In genomic region chr3:49721861-49722781, GRCh38 we compare ENCODE assay signal across 10 cellular contexts. TPM values are rescaled to one million over a fixed set of nuclear protein-coding genes. Genes with fewer than 3 reads are reported as not detected.
A peak's percentile ranks its signal among the peaks of the same experiment; 100 is the strongest.
DNase-seq lines count a peak whose midpoint lies in the region; ATAC-seq, FAIRE-seq and TF ChIP-seq lines count a peak whose summit lies in the region.
"Had no signal": no experiment of that assay in that cellular context is flagged by ENCODE, and none has a peak within 500 bp of the region (broad histone marks: within the 10 kb centered on the region; RNA-seq: fewer than 3 reads in every experiment).

No MANE protein-coding gene starts in this region.

- POLR2A ChIA-PET in GM12878 (lab: Charles Lee), result interaction anchor here (0.6 to 1.1 kb wide), 2 partner anchors 15 to 23 kb away, joined by 3 to 4 read pairs; no protein-coding TSS in a partner anchor

- H3K9me3 ChIP-seq in GM12878 (replicated peaks; ENCODE audit: control insufficient read depth, insufficient read depth, low read length), result no peaks in the 10 kb centered on the region; the same call in 2 of the 3 replicates

- no peak for TF ChIP-seq CTCF in GM12878 (IDR thresholded peaks at IDR 0.05 in 2 of 3, conservative IDR thresholded peaks at IDR 0.05 in 1 of 3; ENCODE audit: control insufficient read depth in 2 of 3, extremely low read depth in 1 of 3, insufficient read depth in 1 of 3, low read depth in 3 of 3, low read length in 3 of 3)

- peak overlapping the region; percentile 77 for H3K4me2 ChIP-seq in GM12878 (ENCODE audit: control insufficient read depth, insufficient read depth)

- TF ChIP-seq RAD21 in GM12878 (IDR thresholded peaks at IDR 0.05; ENCODE audit: insufficient read depth, low read depth, low read length), result no peak

- SMC1A ChIA-PET in GM12878 (lab: Charles Lee; ENCODE audit: uncharacterized antibody, unreplicated experiment), result interaction anchor here (0.6 kb wide), 1 partner anchor 17 kb away, joined by 3 read pairs; no protein-coding TSS in a partner anchor

- 91% methylated on average over 25 of the region's 28 CpGs for WGBS in GM12878 (ENCODE audit: insufficient coverage, insufficient replicate concordance, low lambda C conversion rate, missing lambda C conversion rate)

- no peaks in the 10 kb centered on the region for H4K20me1 ChIP-seq in GM12878 (ENCODE audit: control insufficient read depth, insufficient read depth)

- in situ Hi-C loops in GM12878 (cut with MboI), result no loop called here

- no peaks in the 10 kb centered on the region for H3K27me3 ChIP-seq in GM12878 (replicated peaks in 1 of 2; ENCODE audit: control insufficient read depth in 2 of 2, insufficient read depth in 2 of 2, low read length in 1 of 2)
- H3K27me3 ChIP-seq: cardiac muscle cell had no signal

- no peak for DNase-seq in stimulated activated naive CD8-positive, alpha-beta T cell treated with anti-CD3 and anti-CD28 coated beads, Interleukin-15, Interleukin-2, amounts not matched to agents 100 U/mL and 50 U/mL, for 24 hours
- DNase-seq in GM12878 (ENCODE audit: low read depth, low spot score) (no peak), mesenteric fat pad (ENCODE audit: low spot score) (peak; percentile 82), mucosa of gallbladder (ENCODE audit: low spot score) (no peak), NCI-H1105 treated with DMSO at 0.1 percent for 48 hours (lab: John Stamatoyannopoulos, UW) (no peak), Kasumi-1 (lab: John Stamatoyannopoulos, UW) (no peak)

- peak overlapping the region; percentile 87 for H3K4me3 ChIP-seq in GM12878

- intact Hi-C loops in GM12878 (cut with micrococcal nuclease; ENCODE audit: unreplicated experiment), result loop anchor here (5.0 kb wide), 2 partner anchors 65 to 115 kb away; partner anchors contain the start of gene IP6K1

- TF ChIP-seq POLR2A in GM12878 (IDR thresholded peaks at IDR 0.05; ENCODE audit: low read depth, low read length), result peak; percentile 63

- H3K79me2 ChIP-seq in GM12878 (ENCODE audit: control insufficient read depth, insufficient read depth, low read length), result peaks cover 20% of the 10 kb centered on the region

- FAIRE-seq in GM12878 (lab: Jason Lieb, UNC), result no peak

- no peaks in the 10 kb centered on the region for H3K9me3 Mint-ChIP-seq in stimulated activated naive CD8-positive, alpha-beta T cell treated with anti-CD3 and anti-CD28 coated beads, Interleukin-15, Interleukin-2, amounts not matched to agents 100 ng/mL and 50 ng/mL, for 24 hours

- H3K4me1 ChIP-seq in GM12878 (ENCODE audit: control insufficient read depth, insufficient read depth, low read length), result peaks cover 21% of the 10 kb centered on the region

- no peak for ATAC-seq in stimulated activated naive CD8-positive, alpha-beta T cell treated with anti-CD3 and anti-CD28 coated beads, Interleukin-15, Interleukin-2, amounts not matched to agents 100 U/mL and 50 U/mL, for 24 hours
- ATAC-seq in GM12878, result no peak
- ATAC-seq in HG03354 (IDR thresholded peaks at IDR 0.05; ENCODE audit: poor library complexity, severe bottlenecking, unreplicated experiment), result no peak
- ATAC-seq: right cardiac atrium had no signal

- CTCF ChIA-PET in GM12878 (lab: Yijun Ruan, JAX), result interaction anchor here (0.9 kb wide), 1 partner anchor 182 kb away, joined by 4 read pairs; no protein-coding TSS in a partner anchor

- peaks cover 3 to 16% of the 10 kb centered on the region in 2 experiments; a peak in 3 of 4 replicates for H3K36me3 ChIP-seq in GM12878 (ENCODE audit: control insufficient read depth in 2 of 2, insufficient read depth in 2 of 2, low read length in 1 of 2)

- peak overlapping the region; percentile 94 for H3K4me3 Mint-ChIP-seq in stimulated activated naive CD8-positive, alpha-beta T cell treated with anti-CD3 and anti-CD28 coated beads, Interleukin-15, Interleukin-2, amounts not matched to agents 100 ng/mL and 50 ng/mL, for 24 hours

- TF ChIP-seq EP300 in GM12878 (IDR thresholded peaks at IDR 0.05; ENCODE audit: borderline replicate concordance in 1 of 2, control insufficient read depth in 1 of 2, low read depth in 2 of 2, low read length in 2 of 2), result no peak

- peak overlapping the region; percentile 97 for H3K27ac Mint-ChIP-seq in stimulated activated naive CD8-positive, alpha-beta T cell treated with anti-CD3 and anti-CD28 coated beads, Interleukin-15, Interleukin-2, amounts not matched to agents 100 ng/mL and 50 ng/mL, for 24 hours

- peak overlapping the region; percentile 93; the same call in 1 of the 2 replicates for H3K27ac ChIP-seq in GM12878 (ENCODE audit: control insufficient read depth, insufficient read depth)

- H3K4me1 Mint-ChIP-seq in stimulated activated naive CD8-positive, alpha-beta T cell treated with anti-CD3 and anti-CD28 coated beads, Interleukin-15, Interleukin-2, amounts not matched to agents 100 ng/mL and 50 ng/mL, for 24 hours (ENCODE audit: low read depth), result peaks cover 45% of the 10 kb centered on the region

- no TSS peak for BruUV-seq in GM12878 (replicated peaks; lab: Mats Ljungman, UMichigan)

- H3K9ac ChIP-seq in GM12878 (ENCODE audit: control insufficient read depth, insufficient read depth, low read length), result peak overlapping the region; percentile 100

- RAD21 ChIA-PET in GM12878 (lab: Charles Lee; ENCODE audit: unreplicated experiment), result no interaction called here

- H2AFZ ChIP-seq in GM12878 (ENCODE audit: control insufficient read depth, low read depth, low read length), result no peak overlapping the region

- peaks cover 17% of the 10 kb centered on the region for H3K36me3 Mint-ChIP-seq in stimulated activated naive CD8-positive, alpha-beta T cell treated with anti-CD3 and anti-CD28 coated beads, Interleukin-15, Interleukin-2, amounts not matched to agents 100 ng/mL and 50 ng/mL, for 24 hours (ENCODE audit: low read depth)

- H3K27me3 Mint-ChIP-seq in stimulated activated naive CD8-positive, alpha-beta T cell treated with anti-CD3 and anti-CD28 coated beads, Interleukin-15, Interleukin-2, amounts not matched to agents 100 ng/mL and 50 ng/mL, for 24 hours, result no peaks in the 10 kb centered on the region

RNA-seq across cellular contexts. Expression of gene GMPPB, which starts 1.6 kb away (rescaled TPM):
- total RNA-seq in GM12878 (2013; cell fraction: nucleolus; rRNA removed), result 27.3 and 30.3 TPM in 2 replicates
- total RNA-seq in GM12878 (2014; rRNA removed) (39.1 and 44.3 TPM in 2 replicates), GM12878 (2014; rRNA removed; fragmentation: Illumina TruSeq; extraction: Trizol) (11.3 and 11.7 TPM in 2 replicates), GM12878 (2021) (45.6 and 46.1 TPM in 2 replicates), mesenteric fat pad (45.4 TPM), mucosa of gallbladder (51.9 TPM)
- polyA plus RNA-seq in GM12878 (2011; ENCODE audit: low read depth), result 11.1 TPM
- polyA plus RNA-seq in GM12878 (2011; rRNA removed) (5.7 and 13.4 TPM in 2 replicates), GM12878 (2014; fragmentation: Illumina TruSeq; extraction: Trizol) (4.7 and 13.3 TPM in 2 replicates), GM12878 (2014; fragmentation: Nextera tagmentation; extraction: Ambion mirVana) (1 to 10 TPM; 2.3 to 8.7 TPM), GM12878 (2014; rRNA removed) (33.2 and 40.3 TPM in 2 replicates), GM12878 (2016; fragmentation: Nextera tagmentation; extraction: Ambion mirVana) (10 to 100 TPM; 73.2 to 99.5 TPM)
- 13.9 and 18.8 TPM in 2 replicates for polyA plus RNA-seq in GM12878 (2011; cell fraction: cytosol; rRNA removed)
- 26.9 and 29.1 TPM in 2 replicates for polyA plus RNA-seq in GM12878 (2011; cell fraction: nucleus; rRNA removed)
- polyA plus RNA-seq in GM12878 (2012), result 24.8 and 27.5 TPM in 2 replicates
- 19.7 and 20.2 TPM in 2 replicates for polyA minus RNA-seq in GM12878 (2011; rRNA and poly(A)+ RNA removed)
- 7.1 and 8.2 TPM in 2 replicates for polyA minus RNA-seq in GM12878 (2011; cell fraction: cytosol; rRNA and poly(A)+ RNA removed)
- polyA minus RNA-seq in GM12878 (2011; cell fraction: nucleus; rRNA and poly(A)+ RNA removed), result 24.4 and 39.9 TPM in 2 replicates

RNA-seq across cellular contexts. Expression of gene AMIGO3, which starts 2.6 kb away (rescaled TPM):
- total RNA-seq in GM12878 (2013; cell fraction: nucleolus; rRNA removed), result 3.7 and 3.9 TPM in 2 replicates
- total RNA-seq in GM12878 (2014; rRNA removed) (1.2 and 1.3 TPM in 2 replicates), GM12878 (2014; rRNA removed; fragmentation: Illumina TruSeq; extraction: Trizol) (not detected in 2 replicates), GM12878 (2021) (0.18 TPM in 1 of 2 replicates, not detected in the other), mesenteric fat pad (not detected), mucosa of gallbladder (0.43 TPM)
- polyA plus RNA-seq in GM12878 (2011; ENCODE audit: low read depth), result 0.13 TPM
- polyA plus RNA-seq in GM12878 (2011; rRNA removed) (0.19 TPM in 1 of 2 replicates, not detected in the other), GM12878 (2014; fragmentation: Illumina TruSeq; extraction: Trizol) (0.07 TPM in 1 of 2 replicates, not detected in the other), GM12878 (2014; fragmentation: Nextera tagmentation; extraction: Ambion mirVana) (not detected), GM12878 (2014; rRNA removed) (0.58 and 1.2 TPM in 2 replicates), GM12878 (2016; fragmentation: Nextera tagmentation; extraction: Ambion mirVana) (1 to 10 TPM in 1 of 2 experiments, under 1 TPM in 1; 0.44 to 1.1 TPM)
- 1.8 TPM in 1 of 2 replicates, not detected in the other for polyA plus RNA-seq in GM12878 (2011; cell fraction: cytosol; rRNA removed)
- 3.0 and 4.6 TPM in 2 replicates for polyA plus RNA-seq in GM12878 (2011; cell fraction: nucleus; rRNA removed)
- 1.4 and 1.8 TPM in 2 replicates for polyA plus RNA-seq in GM12878 (2012)
- 1.2 TPM in 1 of 2 replicates, not detected in the other for polyA minus RNA-seq in GM12878 (2011; rRNA and poly(A)+ RNA removed)
- 0.52 and 0.53 TPM in 2 replicates for polyA minus RNA-seq in GM12878 (2011; cell fraction: cytosol; rRNA and poly(A)+ RNA removed)
- polyA minus RNA-seq in GM12878 (2011; cell fraction: nucleus; rRNA and poly(A)+ RNA removed), result 4.6 and 10.5 TPM in 2 replicates

RNA-seq across cellular contexts. Expression of gene RNF123, which starts 32.8 kb away (rescaled TPM):
- total RNA-seq in GM12878 (2013; cell fraction: nucleolus; rRNA removed), result 38.2 and 40.9 TPM in 2 replicates
- 14.7 and 20.4 TPM in 2 replicates for total RNA-seq in GM12878 (2014; rRNA removed)
- 6.4 and 8.1 TPM in 2 replicates for total RNA-seq in GM12878 (2014; rRNA removed; fragmentation: Illumina TruSeq; extraction: Trizol)
- total RNA-seq in GM12878 (2021), result 28.7 and 31.5 TPM in 2 replicates
- polyA plus RNA-seq in GM12878 (2011; ENCODE audit: low read depth), result 26.5 TPM
- 8.1 and 20.0 TPM in 2 replicates for polyA plus RNA-seq in GM12878 (2011; rRNA removed)
- polyA plus RNA-seq in GM12878 (2011; cell fraction: cytosol; rRNA removed), result 22.3 and 30.2 TPM in 2 replicates
- 105 and 114 TPM in 2 replicates for polyA plus RNA-seq in GM12878 (2011; cell fraction: nucleus; rRNA removed)
- polyA plus RNA-seq in GM12878 (2012), result 5.7 and 8.9 TPM in 2 replicates
- 6.4 and 12.1 TPM in 2 replicates for polyA plus RNA-seq in GM12878 (2014; fragmentation: Illumina TruSeq; extraction: Trizol)
- 1 to 10 TPM; 4.2 to 4.5 TPM for polyA plus RNA-seq in GM12878 (2014; fragmentation: Nextera tagmentation; extraction: Ambion mirVana)
- 21.4 and 23.0 TPM in 2 replicates for polyA plus RNA-seq in GM12878 (2014; rRNA removed)
- 10 to 100 TPM; 16.6 to 18.5 TPM for polyA plus RNA-seq in GM12878 (2016; fragmentation: Nextera tagmentation; extraction: Ambion mirVana)
- polyA minus RNA-seq in GM12878 (2011; rRNA and poly(A)+ RNA removed), result 20.3 and 29.3 TPM in 2 replicates
- 13.1 and 13.6 TPM in 2 replicates for polyA minus RNA-seq in GM12878 (2011; cell fraction: cytosol; rRNA and poly(A)+ RNA removed)
- polyA minus RNA-seq in GM12878 (2011; cell fraction: nucleus; rRNA and poly(A)+ RNA removed), result 31.8 and 67.1 TPM in 2 replicates
- 42.1 TPM for total RNA-seq in mesenteric fat pad
- 55.6 TPM for total RNA-seq in mucosa of gallbladder

RNA-seq across cellular contexts. Expression of gene MST1, which starts 32.8 kb away (rescaled TPM):
- total RNA-seq in GM12878 (2013; cell fraction: nucleolus; rRNA removed), result 31.5 and 41.7 TPM in 2 replicates
- 10.1 and 10.6 TPM in 2 replicates for total RNA-seq in GM12878 (2014; rRNA removed)
- 2.3 and 3.0 TPM in 2 replicates for total RNA-seq in GM12878 (2014; rRNA removed; fragmentation: Illumina TruSeq; extraction: Trizol)
- total RNA-seq in GM12878 (2021), result 14.1 TPM in 2 replicates
- 23.1 TPM for polyA plus RNA-seq in GM12878 (2011; ENCODE audit: low read depth)
- polyA plus RNA-seq in GM12878 (2011; rRNA removed), result 13.4 and 24.2 TPM in 2 replicates
- 16.4 and 28.7 TPM in 2 replicates for polyA plus RNA-seq in GM12878 (2011; cell fraction: cytosol; rRNA removed)
- 519 and 594 TPM in 2 replicates for polyA plus RNA-seq in GM12878 (2011; cell fraction: nucleus; rRNA removed)
- polyA plus RNA-seq in GM12878 (2012), result 38.8 and 51.3 TPM in 2 replicates
- polyA plus RNA-seq in GM12878 (2014; fragmentation: Illumina TruSeq; extraction: Trizol), result 1.6 and 3.4 TPM in 2 replicates
- polyA plus RNA-seq in GM12878 (2014; fragmentation: Nextera tagmentation; extraction: Ambion mirVana), result 1 to 10 TPM; 1.2 to 4.4 TPM
- polyA plus RNA-seq in GM12878 (2014; rRNA removed), result 20.8 and 25.5 TPM in 2 replicates
- polyA plus RNA-seq in GM12878 (2016; fragmentation: Nextera tagmentation; extraction: Ambion mirVana), result 1 to 10 TPM; 2.6 to 3.9 TPM
- polyA minus RNA-seq in GM12878 (2011; rRNA and poly(A)+ RNA removed), result 4.2 and 11.5 TPM in 2 replicates
- polyA minus RNA-seq in GM12878 (2011; cell fraction: cytosol; rRNA and poly(A)+ RNA removed), result 5.6 and 5.8 TPM in 2 replicates
- polyA minus RNA-seq in GM12878 (2011; cell fraction: nucleus; rRNA and poly(A)+ RNA removed), result 44.7 and 55.5 TPM in 2 replicates
- total RNA-seq in mesenteric fat pad, result 5.7 TPM
- 45.5 TPM for total RNA-seq in mucosa of gallbladder

RNA-seq across cellular contexts. Expression of gene APEH, which starts 48.0 kb away (rescaled TPM):
- 71.1 and 89.5 TPM in 2 replicates for total RNA-seq in GM12878 (2013; cell fraction: nucleolus; rRNA removed)
- 199 and 214 TPM in 2 replicates for total RNA-seq in GM12878 (2014; rRNA removed)
- total RNA-seq in GM12878 (2014; rRNA removed; fragmentation: Illumina TruSeq; extraction: Trizol), result 110 and 116 TPM in 2 replicates
- 178 and 186 TPM in 2 replicates for total RNA-seq in GM12878 (2021)
- polyA plus RNA-seq in GM12878 (2011; ENCODE audit: low read depth), result 43.5 TPM
- polyA plus RNA-seq in GM12878 (2011; rRNA removed), result 66.9 and 101 TPM in 2 replicates
- 152 and 183 TPM in 2 replicates for polyA plus RNA-seq in GM12878 (2011; cell fraction: cytosol; rRNA removed)
- 301 and 327 TPM in 2 replicates for polyA plus RNA-seq in GM12878 (2011; cell fraction: nucleus; rRNA removed)
- 71.4 and 74.9 TPM in 2 replicates for polyA plus RNA-seq in GM12878 (2012)
- polyA plus RNA-seq in GM12878 (2014; fragmentation: Illumina TruSeq; extraction: Trizol), result 125 and 130 TPM in 2 replicates
- 100 to 1,000 TPM in 1 of 2 experiments, 10 to 100 TPM in 1; 74.4 to 102 TPM for polyA plus RNA-seq in GM12878 (2014; fragmentation: Nextera tagmentation; extraction: Ambion mirVana)
- polyA plus RNA-seq in GM12878 (2014; rRNA removed), result 132 and 162 TPM in 2 replicates
- 100 to 1,000 TPM; 207 to 209 TPM for polyA plus RNA-seq in GM12878 (2016; fragmentation: Nextera tagmentation; extraction: Ambion mirVana)
- polyA minus RNA-seq in GM12878 (2011; rRNA and poly(A)+ RNA removed), result 167 and 275 TPM in 2 replicates
- polyA minus RNA-seq in GM12878 (2011; cell fraction: cytosol; rRNA and poly(A)+ RNA removed), result 76.0 and 90.2 TPM in 2 replicates
- polyA minus RNA-seq in GM12878 (2011; cell fraction: nucleus; rRNA and poly(A)+ RNA removed), result 116 and 212 TPM in 2 replicates
- total RNA-seq in mesenteric fat pad, result 51.1 TPM
- total RNA-seq in mucosa of gallbladder, result 128 TPM
